ENCODE assay signal across 8 cellular contexts in genomic region chr1:234772345-234773147, GRCh38.
DNase-seq lines count a peak whose midpoint lies in the region; FAIRE-seq and TF ChIP-seq lines count a peak whose summit lies in the region.

No MANE protein-coding gene starts in this region.

- H3K9me3 Mint-ChIP-seq in HFFc6: no peaks in the 10 kb centered on the region; the same call in 1 of the 2 replicates
- H3K9me3 Mint-ChIP-seq in chondrocyte (ENCODE audit: low read depth): peaks cover 3% of the 10 kb centered on the region

- H3K36me3 Mint-ChIP-seq in HFFc6 (ENCODE audit: low read depth): peaks cover 13% of the 10 kb centered on the region
- peaks cover 2% of the 10 kb centered on the region for H3K36me3 Mint-ChIP-seq in chondrocyte (ENCODE audit: low read depth)

- DNase-seq in GM12891 (ENCODE audit: insufficient read length, low spot score) (peak; percentile 70), HFFc6 (peak; percentile 99), MV-4-11 (lab: John Stamatoyannopoulos, UW) (peak; percentile 100), chondrocyte (ENCODE audit: low spot score) (no peak), lung microvascular endothelial cell (ENCODE audit: low read depth in 2 of 2) (peak; percentile 48 to 99), COR-L47 (lab: John Stamatoyannopoulos, UW) (no peak)
- peak; percentile 79 for DNase-seq in activated CD4-positive, alpha-beta T cell treated with anti-CD3 and anti-CD28 coated beads for 1 hour
- peak; percentile 73 to 88 for DNase-seq in stimulated activated CD8-positive, alpha-beta memory T cell treated with anti-CD3 and anti-CD28 coated beads, Interleukin-15, amount 100 ng/mL, for 4 hours (ENCODE audit: low read depth in 2 of 2)

- H3K27ac Mint-ChIP-seq in HFFc6 (peak overlapping the region; percentile 96), chondrocyte (ENCODE audit: unreplicated experiment) (peak overlapping the region; percentile 94)

- peak; percentile 74 for FAIRE-seq in GM12891 (lab: Jason Lieb, UNC)

- H3K4me3 Mint-ChIP-seq in HFFc6 (peak overlapping the region; percentile 72), chondrocyte (ENCODE audit: unreplicated experiment) (peak overlapping the region; percentile 29)

- H3K4me1 Mint-ChIP-seq in HFFc6 (ENCODE audit: low read depth) (peaks cover 21% of the 10 kb centered on the region), chondrocyte (ENCODE audit: low read depth) (peaks cover 37% of the 10 kb centered on the region)

- TF ChIP-seq POLR2A in GM12891 (IDR thresholded peaks at IDR 0.05; ENCODE audit: low read depth, low read length): peak; percentile 75

- no peak for TF ChIP-seq CTCF in HFFc6 (IDR thresholded peaks at IDR 0.05)
- no peak for TF ChIP-seq CTCF in chondrocyte (IDR thresholded peaks at IDR 0.05)

- H3K27me3 Mint-ChIP-seq in HFFc6 (ENCODE audit: insufficient read depth) (no peaks in the 10 kb centered on the region; the same call in 1 of the 2 replicates), chondrocyte (ENCODE audit: low read depth) (no peaks in the 10 kb centered on the region)

TF ChIP-seq in GM12891, 5 proteins besides CTCF, POLR2A, EP300 and RAD21:
- TF ChIP-seq PAX5 (IDR thresholded peaks at IDR 0.05; ENCODE audit: insufficient read depth, low read length, severe bottlenecking) (peak; percentile 48), POU2F2 (IDR thresholded peaks at IDR 0.05; ENCODE audit: low read depth, low read length) (peak; percentile 88), POLR2AphosphoS5 (IDR thresholded peaks at IDR 0.05; ENCODE audit: low read depth, low read length) (peak; percentile 60; the same call in 1 of the 2 replicates), SPI1 (IDR thresholded peaks at IDR 0.05; ENCODE audit: low read depth, low read length) (peak; percentile 58), TAF1 (IDR thresholded peaks at IDR 0.05; ENCODE audit: low read depth, low read length) (peak; percentile 56; the same call in 1 of the 2 replicates)

Comparison
In these comparisons a context has a peak if more than half of its experiments do, and no peak if none do; other contexts are left out.
1. DNase-seq: peak in GM12891 (single experiment), HFFc6 (single experiment), MV-4-11 (single experiment), activated CD4-positive, alpha-beta T cell treated with anti-CD3 and anti-CD28 coated beads for 1 hour (single experiment), lung microvascular endothelial cell (2 of 2) and stimulated activated CD8-positive, alpha-beta memory T cell treated with anti-CD3 and anti-CD28 coated beads, Interleukin-15, amount 100 ng/mL, for 4 hours (2 of 2); none in chondrocyte (single experiment) and COR-L47 (single experiment).